In genomic region chr7:129225206-129225930, GRCh38 we compare ENCODE assay signal across 8 cellular contexts. TPM values are rescaled to one million over a fixed set of nuclear protein-coding genes. Genes with fewer than 3 reads are reported as not detected.
DNase-seq lines count a peak whose midpoint lies in the region; ATAC-seq and TF ChIP-seq lines count a peak whose summit lies in the region.

No MANE protein-coding gene starts in this region.

- peak; percentile 55 for DNase-seq in GM13976 (ENCODE audit: low spot score)
- DNase-seq in NB4 (ENCODE audit: low read depth), result peak; percentile 79
- DNase-seq in cardiac fibroblast (ENCODE audit: low read depth in 2 of 2), result peak; percentile 31 to 42
- peak; percentile 33 for DNase-seq in kidney glomerular epithelial cell (lab: John Stamatoyannopoulos, UW)
- peak; percentile 23 to 49 for DNase-seq in stimulated activated CD4-positive, alpha-beta T cell treated with anti-CD3 and anti-CD28 coated beads, Interleukin-15, amount 100 ng/mL, for 48 hours (ENCODE audit: low read depth in 2 of 2)
- DNase-seq in mesenteric fat pad (ENCODE audit: low spot score), result no peak

- peak; percentile 26 for ATAC-seq in HG02588 (IDR thresholded peaks at IDR 0.05; ENCODE audit: unreplicated experiment)

- in situ Hi-C loops in GM13976 (cut with MboI; ENCODE audit: low sequenced_read_pairs, unreplicated experiment), result no loop called here

- TF ChIP-seq POLR2A in NB4 (IDR thresholded peaks at IDR 0.05; ENCODE audit: extremely low read depth, insufficient read length), result no peak

- no peak for TF ChIP-seq CTCF in GM13976 (IDR thresholded peaks at IDR 0.05; ENCODE audit: borderline replicate concordance, control extremely low read depth, extremely low read depth, insufficient read depth, missing control alignments)
- TF ChIP-seq CTCF in NB4 (IDR thresholded peaks at IDR 0.05; ENCODE audit: low read depth, low read length), result no peak
- no peak for TF ChIP-seq CTCF in WI38 (IDR thresholded peaks at IDR 0.05; ENCODE audit: low read depth, low read length)
- TF ChIP-seq CTCF in cardiac fibroblast (IDR thresholded peaks at IDR 0.05; ENCODE audit: low read depth, low read length), result no peak

- H3K4me3 ChIP-seq in NB4 (ENCODE audit: low read depth, low read length), result peak overlapping the region; percentile 73
- H3K4me3 ChIP-seq in WI38 (ENCODE audit: low read depth, low read length), result peak overlapping the region; percentile 78
- H3K4me3 ChIP-seq in cardiac fibroblast (replicated peaks in 1 of 2; ENCODE audit: low read depth in 2 of 2, low read length in 2 of 2), result peak overlapping the region; percentile 81 to 82

RNA-seq across cellular contexts. Expression of gene AHCYL2, which starts 0.5 kb away (rescaled TPM):
- 13.6 TPM for total RNA-seq in mesenteric fat pad

RNA-seq across cellular contexts. Expression of gene SMO, which starts 36.9 kb away (rescaled TPM):
- total RNA-seq in mesenteric fat pad, result 6.9 TPM
